24 cellular contexts compared by ENCODE assay signal in genomic region chr5:61263561-61264272, GRCh38.
DNase-seq lines count a peak whose midpoint lies in the region; ATAC-seq and TF ChIP-seq lines count a peak whose summit lies in the region.
"Had no signal": no experiment of that assay in that cellular context is flagged by ENCODE, and none has a peak within 500 bp of the region (broad histone marks: within the 10 kb centered on the region; RNA-seq: fewer than 3 reads in every experiment).

No MANE protein-coding gene starts in this region.

- H3K4me3 ChIP-seq in left lung (no peak overlapping the region), parathyroid adenoma (ENCODE audit: low read depth, low read length) (no peak overlapping the region)
- H3K4me3 ChIP-seq: mucosa of descending colon, SK-N-MC had no signal

- no peaks in the 10 kb centered on the region for H3K9me3 Mint-ChIP-seq in activated T-helper 1 cell treated with anti-CD3 and anti-CD28 coated beads, Interleukin-12 subunit alpha, Interleukin-12 subunit beta, Interleukin-2, Interleukin-4 antibody, amounts not matched to agents 30 ng/mL and 10 ng/mL and 1 ng/mL, durations not matched to agents 14 hours and 24 hours and 36 hours
- H3K9me3 Mint-ChIP-seq: activated T-cell treated with anti-CD3 and anti-CD28 coated beads, Interleukin-2, amount 50 U/mL, for 24 hours; HFFc6; T-helper 2 cell treated with Interferon-gamma antibody and Interleukin-4, amounts not matched to agents 5 μg/mL and 100 μg/mL, for 36 hours had no signal

- ATAC-seq in left lung, result peak; percentile 90
- no peak for ATAC-seq in GM19324 (IDR thresholded peaks at IDR 0.05; ENCODE audit: low FRiP score, unreplicated experiment)
- ATAC-seq in HG03571 (IDR thresholded peaks at IDR 0.05; ENCODE audit: unreplicated experiment), result no peak
- ATAC-seq: left colon, mucosa of descending colon had no signal

- H3K9me3 ChIP-seq in left lung (no peaks in the 10 kb centered on the region), parathyroid adenoma (ENCODE audit: control insufficient read depth, low read length) (no peaks in the 10 kb centered on the region)
- H3K9me3 ChIP-seq: mucosa of descending colon had no signal

- no peak overlapping the region for H3K4me2 ChIP-seq in parathyroid adenoma (ENCODE audit: low read length)

- peak overlapping the region; percentile 50 for H2AFZ ChIP-seq in parathyroid adenoma

- no peaks in the 10 kb centered on the region for H3K4me1 Mint-ChIP-seq in activated T-helper 1 cell treated with anti-CD3 and anti-CD28 coated beads, Interleukin-12 subunit alpha, Interleukin-12 subunit beta, Interleukin-2, Interleukin-4 antibody, amounts not matched to agents 30 ng/mL and 10 ng/mL and 1 ng/mL, durations not matched to agents 14 hours and 24 hours and 36 hours (ENCODE audit: low read depth)

- no peaks in the 10 kb centered on the region for H3K36me3 ChIP-seq in left lung
- no peaks in the 10 kb centered on the region for H3K36me3 ChIP-seq in parathyroid adenoma (ENCODE audit: control insufficient read depth, insufficient read depth, low read length)

- intact Hi-C loops in left lung (cut with DNase I), result no loop called here
- intact Hi-C loops in activated T-helper 1 cell treated with anti-CD3 and anti-CD28 coated beads, Interleukin-12 subunit alpha, Interleukin-12 subunit beta, Interleukin-2, Interleukin-4 antibody, amounts not matched to agents 30 ng/mL and 10 ng/mL and 1 ng/mL, durations not matched to agents 14 hours and 24 hours and 36 hours (cut with micrococcal nuclease), result no loop called here

- H3K4me1 ChIP-seq in left lung (peaks cover 6 to 30% of the 10 kb centered on the region in 2 donors), parathyroid adenoma (peaks cover 12% of the 10 kb centered on the region)

- H3K27ac ChIP-seq in left lung, result peak overlapping the region in 1 of 2 donors; percentile 31
- peak overlapping the region; percentile 49 for H3K27ac ChIP-seq in parathyroid adenoma
- H3K27ac ChIP-seq: SK-N-MC had no signal

- peaks cover 14% of the 10 kb centered on the region for H3K27me3 Mint-ChIP-seq in activated T-helper 1 cell treated with anti-CD3 and anti-CD28 coated beads, Interleukin-12 subunit alpha, Interleukin-12 subunit beta, Interleukin-2, Interleukin-4 antibody, amounts not matched to agents 30 ng/mL and 10 ng/mL and 1 ng/mL, durations not matched to agents 14 hours and 24 hours and 36 hours (ENCODE audit: insufficient read depth)

- DNase-seq in GDM1 (lab: John Stamatoyannopoulos, UW) (peak; percentile 24), RPMI8226 (peak; percentile 43), left lung (no peak), SKM-1 (lab: John Stamatoyannopoulos, UW; ENCODE audit: unreplicated experiment) (no peak)
- no peak for DNase-seq in activated T-helper 1 cell treated with anti-CD3 and anti-CD28 coated beads, Interleukin-12 subunit alpha, Interleukin-12 subunit beta, Interleukin-2, Interleukin-4 antibody, amounts not matched to agents 30 ng/mL and 10 ng/mL and 1 ng/mL, durations not matched to agents 14 hours and 24 hours and 36 hours (ENCODE audit: low spot score)
- DNase-seq: activated CD4-positive, alpha-beta T cell treated with anti-CD3 and anti-CD28 coated beads for 1 hour; activated naive CD4-positive, alpha-beta T cell treated with Interleukin-2 at 50 U/mL for 16 hours; activated T-cell treated with anti-CD3 and anti-CD28 coated beads, Interleukin-2, amount 50 U/mL, for 24 hours; amygdala; cortex of kidney; glutamatergic neuron; HFFc6; left colon; mucosa of descending colon; NCI-H1105 treated with DMSO at 0.1 percent for 48 hours; NCI-H2029 treated with DMSO at 0.1 percent for 48 hours; NK-92 treated with Interleukin-12 subunit alpha and Interleukin-12 subunit beta, amount 100 ng/mL, for 24 hours; small intestine; stimulated activated naive CD4-positive, alpha-beta T cell had no signal

- H3K27me3 ChIP-seq in left lung (no peaks in the 10 kb centered on the region), parathyroid adenoma (ENCODE audit: control insufficient read depth, insufficient read depth, low read length) (no peaks in the 10 kb centered on the region)

- no peak overlapping the region for H3K4me3 Mint-ChIP-seq in activated T-helper 1 cell treated with anti-CD3 and anti-CD28 coated beads, Interleukin-12 subunit alpha, Interleukin-12 subunit beta, Interleukin-2, Interleukin-4 antibody, amounts not matched to agents 30 ng/mL and 10 ng/mL and 1 ng/mL, durations not matched to agents 14 hours and 24 hours and 36 hours
- H3K4me3 Mint-ChIP-seq: activated T-cell treated with anti-CD3 and anti-CD28 coated beads, Interleukin-2, amount 50 U/mL, for 24 hours; HFFc6; T-helper 2 cell treated with Interferon-gamma antibody and Interleukin-4, amounts not matched to agents 5 μg/mL and 100 μg/mL, for 36 hours had no signal

- no peak overlapping the region for H3K27ac Mint-ChIP-seq in activated T-helper 1 cell treated with anti-CD3 and anti-CD28 coated beads, Interleukin-12 subunit alpha, Interleukin-12 subunit beta, Interleukin-2, Interleukin-4 antibody, amounts not matched to agents 30 ng/mL and 10 ng/mL and 1 ng/mL, durations not matched to agents 14 hours and 24 hours and 36 hours
- H3K27ac Mint-ChIP-seq: activated T-cell treated with anti-CD3 and anti-CD28 coated beads, Interleukin-2, amount 50 U/mL, for 24 hours; HFFc6; T-helper 2 cell treated with Interferon-gamma antibody and Interleukin-4, amounts not matched to agents 5 μg/mL and 100 μg/mL, for 36 hours had no signal

- no peak overlapping the region for H3K9ac ChIP-seq in parathyroid adenoma

- TF ChIP-seq CTCF in left lung (IDR thresholded peaks at IDR 0.05) (no peak), parathyroid adenoma (IDR thresholded peaks at IDR 0.05) (no peak)

- no peaks in the 10 kb centered on the region for H3K79me2 ChIP-seq in parathyroid adenoma

- no peaks in the 10 kb centered on the region for H3K36me3 Mint-ChIP-seq in activated T-helper 1 cell treated with anti-CD3 and anti-CD28 coated beads, Interleukin-12 subunit alpha, Interleukin-12 subunit beta, Interleukin-2, Interleukin-4 antibody, amounts not matched to agents 30 ng/mL and 10 ng/mL and 1 ng/mL, durations not matched to agents 14 hours and 24 hours and 36 hours (ENCODE audit: low read depth)

Comparison
In these comparisons a context has a peak if more than half of its experiments do, and no peak if none do; other contexts are left out.
1. DNase-seq: peak in GDM1 (single experiment) and RPMI8226 (single experiment); none in left lung (0 of 2), SKM-1 (single experiment) and activated T-helper 1 cell treated with anti-CD3 and anti-CD28 coated beads, Interleukin-12 subunit alpha, Interleukin-12 subunit beta, Interleukin-2, Interleukin-4 antibody, amounts not matched to agents 30 ng/mL and 10 ng/mL and 1 ng/mL, durations not matched to agents 14 hours and 24 hours and 36 hours (single experiment).